In genomic region chr20:36866164-36866563, GRCh38 we compare ENCODE assay signal across 26 cellular contexts. TPM values are rescaled to one million over a fixed set of nuclear protein-coding genes. Genes with fewer than 3 reads are reported as not detected.
A peak's percentile ranks its signal among the peaks of the same experiment; 100 is the strongest.
DNase-seq lines count a peak whose midpoint lies in the region; ATAC-seq and TF ChIP-seq lines count a peak whose summit lies in the region.
"Had no signal": no experiment of that assay in that cellular context is flagged by ENCODE, and none has a peak within 500 bp of the region (broad histone marks: within the 10 kb centered on the region; RNA-seq: fewer than 3 reads in every experiment).

No MANE protein-coding gene starts in this region.

- no peaks in the 10 kb centered on the region for H3K9me3 Mint-ChIP-seq in CD4-positive, alpha-beta T cell
- H3K9me3 Mint-ChIP-seq in dendritic cell treated with granulocyte-macrophage colony-stimulating factor and Interleukin-4, amounts not matched to agents 40 ng/mL and 50 ng/mL, for 4 days, result no peaks in the 10 kb centered on the region
- H3K9me3 Mint-ChIP-seq in neural progenitor cell, result no peaks in the 10 kb centered on the region
- H3K9me3 Mint-ChIP-seq: activated CD4-positive, alpha-beta memory T cell treated with anti-CD3 and anti-CD28 coated beads, Interleukin-2, amount 10 ng/mL, durations not matched to agents 7 days and 5 days; CD8-positive, alpha-beta T cell; naive thymus-derived CD8-positive, alpha-beta T cell had no signal

- H3K9me3 ChIP-seq in CD4-positive, alpha-beta T cell (ENCODE audit: control insufficient read depth, low read length), result no peaks in the 10 kb centered on the region
- H3K9me3 ChIP-seq in neural progenitor cell (ENCODE audit: low read depth) (no peaks in the 10 kb centered on the region), spleen (no peaks in the 10 kb centered on the region)
- H3K9me3 ChIP-seq: thoracic aorta had no signal

- intact Hi-C loops in CD4-positive, alpha-beta T cell (cut with DNase I, micrococcal nuclease), result no loop called here
- intact Hi-C loops in dendritic cell treated with granulocyte-macrophage colony-stimulating factor and Interleukin-4, amounts not matched to agents 40 ng/mL and 50 ng/mL, for 4 days (cut with micrococcal nuclease), result loop anchor here (10.0 kb wide), 2 partner anchors 91 to 251 kb away; partner anchors contain the start of gene DSN1
- intact Hi-C loops in spleen (cut with DNase I; ENCODE audit: low total_unique reads), result no loop called here

- H4K20me1 ChIP-seq in neural progenitor cell (ENCODE audit: low read depth), result peaks cover 14% of the 10 kb centered on the region

- CTCF ChIA-PET in CD4-positive, alpha-beta T cell (lab: Charles Lee), result interaction anchor here (1.1 kb wide), 1 partner anchor 20 kb away, joined by 3 read pairs; no protein-coding TSS in a partner anchor
- CTCF ChIA-PET in RWPE1 (lab: Yijun Ruan, JAX), result interaction anchor here (0.6 kb wide), 1 partner anchor 179 kb away, joined by 3 read pairs; no protein-coding TSS in a partner anchor

- H3K4me2 ChIP-seq in neural progenitor cell, result no peak overlapping the region

- ATAC-seq in CD4-positive, alpha-beta T cell (ENCODE audit: poor library complexity), result no peak
- ATAC-seq in HG02981 (IDR thresholded peaks at IDR 0.05; ENCODE audit: unreplicated experiment), result no peak
- ATAC-seq: CD8-positive, alpha-beta T cell; esophagus mucosa; foreskin keratinocyte; naive thymus-derived CD8-positive, alpha-beta T cell; SK-N-SH treated with all-trans-retinoic acid at 6 μM for 48 hours had no signal

- 69 to 82% (median 79%) methylated on average over 7 of the region's 7 CpGs for WGBS in spleen, 5 donors

- TF ChIP-seq POLR2A in spleen (IDR thresholded peaks at IDR 0.05), result no peak

- H3K4me3 ChIP-seq in neural progenitor cell (no peak overlapping the region), spleen (no peak overlapping the region)
- H3K4me3 ChIP-seq: thoracic aorta had no signal

- no peak overlapping the region for H2AFZ ChIP-seq in neural progenitor cell (replicated peaks)

- POLR2A ChIA-PET in CD4-positive, alpha-beta T cell (lab: Charles Lee), result interaction anchor here (1.1 kb wide), 1 partner anchor 21 kb away, joined by 3 read pairs; no protein-coding TSS in a partner anchor
- POLR2A ChIA-PET in RWPE1 (lab: Yijun Ruan, JAX; ENCODE audit: low non-redundant PET), result no interaction called here

- H3K27me3 Mint-ChIP-seq in CD4-positive, alpha-beta T cell, result peaks cover 37% of the 10 kb centered on the region
- H3K27me3 Mint-ChIP-seq in dendritic cell treated with granulocyte-macrophage colony-stimulating factor and Interleukin-4, amounts not matched to agents 40 ng/mL and 50 ng/mL, for 4 days, result peaks cover 23% of the 10 kb centered on the region
- H3K27me3 Mint-ChIP-seq in neural progenitor cell (ENCODE audit: insufficient read depth, low read depth), result peaks cover 9% of the 10 kb centered on the region

- H3K4me1 ChIP-seq in neural progenitor cell (peaks cover 9% of the 10 kb centered on the region), spleen (peaks cover 6 to 50% (median 44%) of the 10 kb centered on the region in 6 donors)
- H3K4me1 ChIP-seq: foreskin keratinocyte had no signal

- TF ChIP-seq CTCF in CD4-positive, alpha-beta T cell (IDR thresholded peaks at IDR 0.05), result no peak
- TF ChIP-seq CTCF in RWPE1 (conservative IDR thresholded peaks at IDR 0.05; ENCODE audit: low read depth) (no peak), neural progenitor cell (IDR thresholded peaks at IDR 0.05) (no peak), spleen (IDR thresholded peaks at IDR 0.05 in 8 of 11, conservative IDR thresholded peaks at IDR 0.05 in 3 of 11) (no peak)

- H3K27ac ChIP-seq in CD4-positive, alpha-beta T cell (ENCODE audit: low read depth, low read length), result no peak overlapping the region
- H3K27ac ChIP-seq in RWPE1 (peak overlapping the region; percentile 14), neural progenitor cell (no peak overlapping the region), spleen (peak overlapping the region in 2 of 8 donors; percentile 52 to 71)
- H3K27ac ChIP-seq: brain microvascular endothelial cell, foreskin keratinocyte, thoracic aorta had no signal

- H3K9ac ChIP-seq in neural progenitor cell, result no peak overlapping the region

- H3K27me3 ChIP-seq in CD4-positive, alpha-beta T cell (ENCODE audit: control insufficient read depth, insufficient read depth, low read length), result peaks cover 14% of the 10 kb centered on the region
- H3K27me3 ChIP-seq in neural progenitor cell (peaks cover 11% of the 10 kb centered on the region), spleen (replicated peaks in 1 of 7) (peaks cover 0 to 33% (median 0%) of the 10 kb centered on the region in 7 donors)
- H3K27me3 ChIP-seq: brain microvascular endothelial cell had no signal

- H3K36me3 Mint-ChIP-seq in CD4-positive, alpha-beta T cell (ENCODE audit: low read depth), result no peaks in the 10 kb centered on the region
- peaks cover 5% of the 10 kb centered on the region for H3K36me3 Mint-ChIP-seq in dendritic cell treated with granulocyte-macrophage colony-stimulating factor and Interleukin-4, amounts not matched to agents 40 ng/mL and 50 ng/mL, for 4 days (ENCODE audit: low read depth)
- no peaks in the 10 kb centered on the region for H3K36me3 Mint-ChIP-seq in neural progenitor cell
- H3K36me3 Mint-ChIP-seq: CD8-positive, alpha-beta T cell; naive thymus-derived CD8-positive, alpha-beta T cell had no signal

- peaks cover 4% of the 10 kb centered on the region for H3K4me1 Mint-ChIP-seq in CD4-positive, alpha-beta T cell (ENCODE audit: low read depth)
- peaks cover 44% of the 10 kb centered on the region for H3K4me1 Mint-ChIP-seq in dendritic cell treated with granulocyte-macrophage colony-stimulating factor and Interleukin-4, amounts not matched to agents 40 ng/mL and 50 ng/mL, for 4 days (ENCODE audit: low read depth)
- H3K4me1 Mint-ChIP-seq in neural progenitor cell, result peaks cover 14% of the 10 kb centered on the region

- H3K4me3 Mint-ChIP-seq in CD4-positive, alpha-beta T cell, result peak overlapping the region; percentile 85
- no peak overlapping the region for H3K4me3 Mint-ChIP-seq in dendritic cell treated with granulocyte-macrophage colony-stimulating factor and Interleukin-4, amounts not matched to agents 40 ng/mL and 50 ng/mL, for 4 days
- H3K4me3 Mint-ChIP-seq in neural progenitor cell, result peak overlapping the region; percentile 73
- H3K4me3 Mint-ChIP-seq: activated CD4-positive, alpha-beta memory T cell treated with anti-CD3 and anti-CD28 coated beads, Interleukin-2, amount 10 ng/mL, durations not matched to agents 7 days and 5 days had no signal

- H3F3A ChIP-seq in neural progenitor cell (ENCODE audit: low read depth), result peaks cover 7% of the 10 kb centered on the region

- H3K79me2 ChIP-seq in neural progenitor cell (ENCODE audit: low read depth), result peaks cover 21% of the 10 kb centered on the region

- no peak overlapping the region for H3K27ac Mint-ChIP-seq in CD4-positive, alpha-beta T cell
- H3K27ac Mint-ChIP-seq in dendritic cell treated with granulocyte-macrophage colony-stimulating factor and Interleukin-4, amounts not matched to agents 40 ng/mL and 50 ng/mL, for 4 days, result peak overlapping the region; percentile 47
- no peak overlapping the region for H3K27ac Mint-ChIP-seq in neural progenitor cell
- H3K27ac Mint-ChIP-seq: activated CD4-positive, alpha-beta memory T cell treated with anti-CD3 and anti-CD28 coated beads, Interleukin-2, amount 10 ng/mL, durations not matched to agents 7 days and 5 days; CD8-positive, alpha-beta T cell had no signal

- DNase-seq in CD4-positive, alpha-beta T cell, result no peak
- DNase-seq in RWPE1 (ENCODE audit: low spot score), result no peak
- no peak for DNase-seq in neural progenitor cell (ENCODE audit: low spot score)
- no peak for DNase-seq in activated effector memory CD4-positive, alpha-beta T cell treated with anti-CD3 and anti-CD28 coated beads, Interleukin-2, amount 50 U/mL, for 16 hours
- no peak for DNase-seq in NCI-H1092 (lab: John Stamatoyannopoulos, UW)
- DNase-seq in spleen, result no peak
- DNase-seq: activated CD4-positive, alpha-beta memory T cell treated with anti-CD3 and anti-CD28 coated beads, Interleukin-2, amount 10 ng/mL, durations not matched to agents 7 days and 5 days; activated gamma-delta T cell; brain microvascular endothelial cell; CD8-positive, alpha-beta T cell; effector memory CD4-positive, alpha-beta T cell; foreskin keratinocyte; GDM1; Kasumi-1; mesendoderm; naive thymus-derived CD8-positive, alpha-beta T cell; NCI-H1694; NCI-H526 treated with DMSO at 0.1 percent for 48 hours; stimulated activated CD4-positive, alpha-beta T cell treated with anti-CD3 and anti-CD28 coated beads, Interleukin-4, amount 100 ng/mL, for 4 hours; T1000 had no signal

- H3K36me3 ChIP-seq in neural progenitor cell (no peaks in the 10 kb centered on the region), spleen (no peaks in the 10 kb centered on the region)
- H3K36me3 ChIP-seq: brain microvascular endothelial cell, thoracic aorta had no signal

RNA-seq across cellular contexts. Expression of gene TLDC2, which starts 9.8 kb away (rescaled TPM):
- total RNA-seq in CD4-positive, alpha-beta T cell, result not detected
- 2.4 and 3.8 TPM in 2 replicates for total RNA-seq in neural progenitor cell (ENCODE audit: low replicate concordance)
- not detected for total RNA-seq in spleen
- under 1 TPM; 0.05 to 0.16 (median 0.11) TPM for polyA plus RNA-seq in spleen
- total RNA-seq: activated CD4-positive, alpha-beta memory T cell treated with anti-CD3 and anti-CD28 coated beads, Interleukin-2, amount 10 ng/mL, durations not matched to agents 7 days and 5 days; CD8-positive, alpha-beta T cell; foreskin keratinocyte; HT1080; naive thymus-derived CD8-positive, alpha-beta T cell had no signal
